ENCODE assay signal across 8 cellular contexts in the genomic region with DNA sequence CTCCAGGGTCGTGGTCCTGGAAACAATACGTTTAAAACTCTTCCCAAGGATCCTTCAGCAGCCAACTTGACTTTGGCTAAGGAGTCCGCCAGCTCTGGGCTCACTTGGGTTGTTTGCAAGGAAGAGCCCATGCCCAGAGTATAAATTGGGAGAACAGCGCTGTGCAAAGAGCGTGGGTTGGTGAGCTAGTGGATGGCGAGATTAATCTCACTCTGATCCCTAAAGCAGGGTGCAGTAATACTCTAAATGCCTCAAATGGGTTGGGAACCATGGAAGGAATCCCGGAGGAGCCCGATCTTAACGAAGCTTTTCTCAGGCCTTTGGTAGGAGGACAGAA. TPM values are rescaled to one million over a fixed set of nuclear protein-coding genes. Genes with fewer than 3 reads are reported as not detected.
DNase-seq lines count a peak whose midpoint lies in the region; ATAC-seq, FAIRE-seq and TF ChIP-seq lines count a peak whose summit lies in the region.

No MANE protein-coding gene starts in this region.

- TF ChIP-seq CTCF in bronchial epithelial cell (IDR thresholded peaks at IDR 0.05; ENCODE audit: insufficient read depth, low read length, severe bottlenecking) (no peak), lung (IDR thresholded peaks at IDR 0.05; ENCODE audit: control extremely low read depth, extremely low read depth) (no peak), upper lobe of right lung (IDR thresholded peaks at IDR 0.05) (no peak)

- H3K4me1 ChIP-seq in lung (ENCODE audit: control insufficient read depth in 2 of 2, insufficient read depth in 2 of 2, low read length in 2 of 2), result peaks cover 0 to 4% of the 10 kb centered on the region in 2 donors
- peaks cover 9% of the 10 kb centered on the region for H3K4me1 ChIP-seq in upper lobe of right lung

- H3K4me3 Mint-ChIP-seq in activated naive CD4-positive, alpha-beta T cell treated with anti-CD3 and anti-CD28 coated beads for 36 hours, result peak overlapping the region; percentile 89

- peak overlapping the region; percentile 78 for H3K4me3 ChIP-seq in bronchial epithelial cell (ENCODE audit: low read depth, low read length)
- peak overlapping the region; percentile 5 for H3K4me3 ChIP-seq in lung
- H3K4me3 ChIP-seq in upper lobe of right lung, result peak overlapping the region; percentile 80

- DNase-seq in activated naive CD4-positive, alpha-beta T cell treated with anti-CD3 and anti-CD28 coated beads for 36 hours, result no peak
- no peak for DNase-seq in activated naive CD4-positive, alpha-beta T cell treated with Interleukin-2 at 50 U/mL for 16 hours
- DNase-seq in bronchial epithelial cell (ENCODE audit: low read depth) (no peak), lung (ENCODE audit: low spot score) (no peak), upper lobe of right lung (no peak), GOT3 (lab: John Stamatoyannopoulos, UW) (no peak), kidney glomerular epithelial cell (lab: John Stamatoyannopoulos, UW) (no peak), NCI-H2081 treated with DMSO at 0.1 percent for 48 hours (lab: John Stamatoyannopoulos, UW) (no peak)

- WGBS in lung, 2 donors, result 70 to 72% methylated on average over 9 of the region's 9 CpGs

- peak overlapping the region; percentile 92 for H3K27ac Mint-ChIP-seq in activated naive CD4-positive, alpha-beta T cell treated with anti-CD3 and anti-CD28 coated beads for 36 hours

- H3K27me3 ChIP-seq in bronchial epithelial cell (ENCODE audit: control insufficient read depth, insufficient read depth, low read length) (no peaks in the 10 kb centered on the region), lung (ENCODE audit: control insufficient read depth, insufficient read depth) (no peaks in the 10 kb centered on the region), upper lobe of right lung (no peaks in the 10 kb centered on the region)

- intact Hi-C loops in activated naive CD4-positive, alpha-beta T cell treated with anti-CD3 and anti-CD28 coated beads for 36 hours (cut with micrococcal nuclease), result loop anchor here (1.0 to 5.0 kb wide), 10 partner anchors 50 to 1135 kb away; a partner anchor contains a TSS
- intact Hi-C loops in upper lobe of right lung (cut with DNase I), result no loop called here

- no peaks in the 10 kb centered on the region for H3K27me3 Mint-ChIP-seq in activated naive CD4-positive, alpha-beta T cell treated with anti-CD3 and anti-CD28 coated beads for 36 hours (ENCODE audit: low read depth)

- H3K36me3 ChIP-seq in bronchial epithelial cell (ENCODE audit: control insufficient read depth, insufficient read depth, low read length), result no peaks in the 10 kb centered on the region
- H3K36me3 ChIP-seq in lung (ENCODE audit: control insufficient read depth in 2 of 2, insufficient read depth in 2 of 2, low read length in 2 of 2), result no peaks in the 10 kb centered on the region
- H3K36me3 ChIP-seq in upper lobe of right lung, result no peaks in the 10 kb centered on the region

- no peak for FAIRE-seq in bronchial epithelial cell (lab: Jason Lieb, UNC)

- peaks cover 37% of the 10 kb centered on the region for H3K4me1 Mint-ChIP-seq in activated naive CD4-positive, alpha-beta T cell treated with anti-CD3 and anti-CD28 coated beads for 36 hours (ENCODE audit: low read depth)

- H3K9me3 Mint-ChIP-seq in activated naive CD4-positive, alpha-beta T cell treated with anti-CD3 and anti-CD28 coated beads for 36 hours, result peaks cover 2% of the 10 kb centered on the region

- ATAC-seq in lung (ENCODE audit: insufficient read depth, low FRiP score), result no peak
- ATAC-seq in upper lobe of right lung, result no peak

- H3K27ac ChIP-seq in lung (ENCODE audit: low read depth in 1 of 2, low read length in 1 of 2) (peak overlapping the region; percentile 53 to 77), upper lobe of right lung (peak overlapping the region; percentile 79)

- CTCF ChIA-PET in activated naive CD4-positive, alpha-beta T cell treated with anti-CD3 and anti-CD28 coated beads for 36 hours (lab: Charles Lee), result interaction anchor here (0.7 to 2.3 kb wide), 3 partner anchors 10 to 63 kb away, joined by 3 to 6 read pairs (median 5); no protein-coding TSS in a partner anchor

- H3K36me3 Mint-ChIP-seq in activated naive CD4-positive, alpha-beta T cell treated with anti-CD3 and anti-CD28 coated beads for 36 hours (ENCODE audit: low read depth), result peaks cover 22% of the 10 kb centered on the region

- H3K9me3 ChIP-seq in lung (ENCODE audit: control insufficient read depth in 2 of 2, insufficient read depth in 1 of 2, low read length in 1 of 2) (no peaks in the 10 kb centered on the region), upper lobe of right lung (no peaks in the 10 kb centered on the region)

RNA-seq across cellular contexts. Expression of a gene that starts 0.5 kb away (rescaled TPM):
- total RNA-seq in activated naive CD4-positive, alpha-beta T cell treated with anti-CD3 and anti-CD28 coated beads for 36 hours, result 10 to 100 TPM; 30.7 to 36.3 TPM
- total RNA-seq in bronchial epithelial cell (9.5 and 11.9 TPM in 2 replicates), lung (10 to 100 TPM; 12.0 to 15.8 TPM), upper lobe of right lung (10.0 TPM)
- 10 to 100 TPM in 1 of 2 donors, 1 to 10 TPM in 1; 6.3 to 13.6 TPM for polyA plus RNA-seq in lung

Comparison
In these comparisons a context has a peak if more than half of its experiments do, and no peak if none do; other contexts are left out.
1. H3K4me3 ChIP-seq: peak in every context shown above with its lines; median percentile 80 in upper lobe of right lung; 78 in bronchial epithelial cell; 5 in lung.